24 cellular contexts compared by ENCODE assay signal in genomic region chr15:69956417-69956816, GRCh38.
"Had no signal": no experiment of that assay in that cellular context is flagged by ENCODE, and none has a peak within 500 bp of the region (broad histone marks: within the 10 kb centered on the region; RNA-seq: fewer than 3 reads in every experiment).

No MANE protein-coding gene starts in this region.

- H3K4me2 ChIP-seq: hepatocyte, smooth muscle cell had no signal

- H3K9me3 ChIP-seq: gastroesophageal sphincter, heart left ventricle, pancreas, suprapubic skin, transverse colon, upper lobe of right lung, vagina had no signal

- FAIRE-seq: kidney, pancreas had no signal

- H3K27me3 ChIP-seq: hepatocyte, pancreas, transverse colon, upper lobe of right lung, vagina had no signal

- DNase-seq: cortex of kidney; effector CD4-positive, alpha-beta T cell; foreskin keratinocyte; heart left ventricle; kidney; natural killer cell; pancreas; stimulated activated CD4-positive, alpha-beta T cell treated with anti-CD3 and anti-CD28 coated beads, Interleukin-12 subunit alpha, Interleukin-12 subunit beta, amount 100 ng/mL, for 4 hours; stimulated activated CD4-positive, alpha-beta T cell treated with anti-CD3 and anti-CD28 coated beads, Interleukin-1b, Interleukin-23, amount 100 ng/mL, for 48 hours; stimulated activated CD4-positive, alpha-beta T cell treated with anti-CD3 and anti-CD28 coated beads, Interleukin-4, amount 100 ng/mL, for 1 hour; stimulated activated CD8-positive, alpha-beta memory T cell treated with anti-CD3 and anti-CD28 coated beads, Interleukin-4, amount 100 ng/mL, for 48 hours; stimulated activated naive CD4-positive, alpha-beta T cell; stimulated activated naive CD8-positive, alpha-beta T cell treated with anti-CD3 and anti-CD28 coated beads, Interleukin-15, amount 100 ng/mL, for 72 hours; transverse colon; upper lobe of right lung had no signal

- ATAC-seq: foreskin keratinocyte; gastroesophageal sphincter; heart left ventricle; left lobe of liver; natural killer cell; pancreas; sciatic nerve; stimulated activated naive CD8-positive, alpha-beta T cell treated with anti-CD3 and anti-CD28 coated beads, Interleukin-15, amount 100 ng/mL, for 72 hours; upper lobe of right lung had no signal

- H3K4me1 ChIP-seq: foreskin keratinocyte, gastroesophageal sphincter, heart left ventricle, pancreas, suprapubic skin, transverse colon, upper lobe of right lung, vagina had no signal

- H3K27ac ChIP-seq: epithelial cell of prostate, foreskin keratinocyte, gastroesophageal sphincter, heart left ventricle, hepatocyte, pancreas, suprapubic skin, transverse colon, upper lobe of right lung, vagina had no signal

- H3K36me3 ChIP-seq: gastroesophageal sphincter, heart left ventricle, pancreas, suprapubic skin, transverse colon, upper lobe of right lung, vagina had no signal

- H3K4me3 ChIP-seq: gastroesophageal sphincter, heart left ventricle, hepatocyte, lung, pancreas, smooth muscle cell, suprapubic skin, transverse colon, upper lobe of right lung, vagina had no signal
